8 cellular contexts compared by ENCODE assay signal in genomic region chr2:152717242-152718046, GRCh38. TPM values are rescaled to one million over a fixed set of nuclear protein-coding genes. Genes with fewer than 3 reads are reported as not detected.
A peak's percentile ranks its signal among the peaks of the same experiment; 100 is the strongest.
DNase-seq lines count a peak whose midpoint lies in the region; TF ChIP-seq lines count a peak whose summit lies in the region.

Gene PRPF40A, minus strand, starts transcription at chr2:152717461. Its CDS starts 22 bp downstream, at chr2:152717439.

- no peaks in the 10 kb centered on the region for H3K27me3 Mint-ChIP-seq in nephron (ENCODE audit: low read depth)
- H3K27me3 Mint-ChIP-seq in stimulated activated naive CD8-positive, alpha-beta T cell treated with anti-CD3 and anti-CD28 coated beads, Interleukin-15, Interleukin-2, amounts not matched to agents 100 ng/mL and 50 ng/mL, for 24 hours: no peaks in the 10 kb centered on the region

- H3K9me3 Mint-ChIP-seq in nephron: no peaks in the 10 kb centered on the region
- no peaks in the 10 kb centered on the region for H3K9me3 Mint-ChIP-seq in stimulated activated naive CD8-positive, alpha-beta T cell treated with anti-CD3 and anti-CD28 coated beads, Interleukin-15, Interleukin-2, amounts not matched to agents 100 ng/mL and 50 ng/mL, for 24 hours

- H3K4me1 Mint-ChIP-seq in nephron: peaks cover 47% of the 10 kb centered on the region
- peaks cover 78% of the 10 kb centered on the region for H3K4me1 Mint-ChIP-seq in stimulated activated naive CD8-positive, alpha-beta T cell treated with anti-CD3 and anti-CD28 coated beads, Interleukin-15, Interleukin-2, amounts not matched to agents 100 ng/mL and 50 ng/mL, for 24 hours (ENCODE audit: low read depth)

- no peak for TF ChIP-seq CTCF in fibroblast of pulmonary artery (IDR thresholded peaks at IDR 0.05; ENCODE audit: low read length, missing control alignments)
- no peak for TF ChIP-seq CTCF in nephron (IDR thresholded peaks at IDR 0.05; ENCODE audit: unreplicated experiment in 3 of 3)

- peaks cover 9% of the 10 kb centered on the region for H3K36me3 ChIP-seq in H7 (replicated peaks; ENCODE audit: control insufficient read depth, insufficient read depth, low read length)

- H3K4me3 ChIP-seq in H7 (ENCODE audit: insufficient read depth, low read depth, low read length): peak within 1 kb of the TSS; percentile 99
- H3K4me3 ChIP-seq in fibroblast of pulmonary artery (replicated peaks; ENCODE audit: low read depth, low read length): peak within 1 kb of the TSS; percentile 96

- peak within 1 kb of the TSS; percentile 98 to 99 (median 99) for H3K4me3 Mint-ChIP-seq in nephron
- peak within 1 kb of the TSS; percentile 95 for H3K4me3 Mint-ChIP-seq in stimulated activated naive CD8-positive, alpha-beta T cell treated with anti-CD3 and anti-CD28 coated beads, Interleukin-15, Interleukin-2, amounts not matched to agents 100 ng/mL and 50 ng/mL, for 24 hours

- H3K27ac Mint-ChIP-seq in nephron: peak within 1 kb of the TSS; percentile 93 to 100 (median 98)
- H3K27ac Mint-ChIP-seq in stimulated activated naive CD8-positive, alpha-beta T cell treated with anti-CD3 and anti-CD28 coated beads, Interleukin-15, Interleukin-2, amounts not matched to agents 100 ng/mL and 50 ng/mL, for 24 hours: peak within 1 kb of the TSS; percentile 98

- H3K27me3 ChIP-seq in H7 (ENCODE audit: control insufficient read depth, insufficient read depth, low read length): no peaks in the 10 kb centered on the region

- DNase-seq in ELF-1 (ENCODE audit: low read depth, low spot score): peak; percentile 99
- peak; percentile 94 for DNase-seq in H7
- peak; percentile 96 for DNase-seq in M059J (ENCODE audit: low read depth)
- peak; percentile 88 to 91 for DNase-seq in SHP77 (lab: John Stamatoyannopoulos, UW)
- peak; percentile 98 for DNase-seq in activated effector memory CD4-positive, alpha-beta T cell treated with Interleukin-2 at 50 U/mL for 16 hours
- DNase-seq in fibroblast of pulmonary artery (ENCODE audit: low read depth): peak; percentile 99

- peaks cover 42% of the 10 kb centered on the region for H3K36me3 Mint-ChIP-seq in nephron (ENCODE audit: low read depth)
- H3K36me3 Mint-ChIP-seq in stimulated activated naive CD8-positive, alpha-beta T cell treated with anti-CD3 and anti-CD28 coated beads, Interleukin-15, Interleukin-2, amounts not matched to agents 100 ng/mL and 50 ng/mL, for 24 hours (ENCODE audit: low read depth): peaks cover 63% of the 10 kb centered on the region

RNA-seq across cellular contexts. Expression of gene PRPF40A, which starts in this region (rescaled TPM):
- total RNA-seq in H7 (2014; rRNA removed; shearing (Covaris generic)): 157 and 261 TPM in 2 replicates
- total RNA-seq in M059J (2014; rRNA removed; shearing (Covaris generic)): 103 and 105 TPM in 2 replicates

Comparison
In these comparisons a context has a peak if more than half of its experiments do, and no peak if none do; other contexts are left out.
1. Peak in every context shown above with its lines: DNase-seq and H3K4me3 ChIP-seq.